In the genomic region with DNA sequence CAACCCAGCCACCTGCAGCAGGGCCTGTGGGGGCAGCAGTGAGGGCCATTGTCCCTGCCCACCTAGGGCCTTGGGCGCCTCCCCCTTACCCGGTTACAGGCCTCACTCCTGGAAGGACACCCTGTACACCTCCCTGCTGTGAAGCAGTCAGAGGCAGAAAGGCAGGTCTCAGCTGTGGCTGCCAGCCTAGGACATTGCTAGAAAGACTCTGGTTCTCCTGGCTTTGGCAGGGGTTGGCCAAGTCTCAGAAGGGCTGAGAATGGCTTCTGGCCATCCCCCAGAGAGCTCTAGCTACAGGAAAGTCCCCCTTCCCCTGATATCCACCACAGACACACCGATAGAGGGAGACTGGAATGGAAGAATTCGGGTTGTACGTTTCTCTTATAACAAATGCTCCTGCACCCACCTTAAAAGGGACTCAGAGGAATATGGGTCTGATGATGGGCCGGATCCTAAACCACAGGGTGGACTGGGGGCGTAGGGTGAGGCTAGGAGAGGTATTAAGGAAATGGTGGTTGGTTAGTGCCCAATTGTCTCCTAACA, we compare ENCODE assay signal across 9 cellular contexts. TPM values are rescaled to one million over a fixed set of nuclear protein-coding genes. Genes with fewer than 3 reads are reported as not detected.
A peak's percentile ranks its signal among the peaks of the same experiment; 100 is the strongest.
DNase-seq lines count a peak whose midpoint lies in the region; ATAC-seq and TF ChIP-seq lines count a peak whose summit lies in the region.
"Had no signal": no experiment of that assay in that cellular context is flagged by ENCODE, and none has a peak within 500 bp of the region (broad histone marks: within the 10 kb centered on the region; RNA-seq: fewer than 3 reads in every experiment).

No MANE protein-coding gene starts in this region.

- H3K27me3 Mint-ChIP-seq in activated T-cell treated with anti-CD3 and anti-CD28 coated beads, Interleukin-2, amount 50 U/mL, for 24 hours: no peaks in the 10 kb centered on the region
- no peaks in the 10 kb centered on the region for H3K27me3 Mint-ChIP-seq in stimulated activated naive B cell treated with anti-CD40 and anti-IgM and Interleukin-4, amounts not matched to agents 10 μg/mL and 1 μg/mL and 100 μg/mL, for 72 hours
- H3K27me3 Mint-ChIP-seq: naive B cell had no signal

- TF ChIP-seq POLR2A in heart left ventricle (IDR thresholded peaks at IDR 0.05): no peak

- H3K27ac ChIP-seq in heart left ventricle: peak overlapping the region in 11 of 12 donors; percentile 89 to 99 (median 96)

- intact Hi-C loops in heart left ventricle (cut with DNase I): loop anchor here in 3 of 10 donors (2.0 to 5.0 kb wide), 2 partner anchors 80 to 81 kb away; a partner anchor contains a TSS

- peaks cover 8 to 81% (median 64%) of the 10 kb centered on the region in 12 donors for H3K4me1 ChIP-seq in heart left ventricle

- no peaks in the 10 kb centered on the region for H3K27me3 ChIP-seq in heart left ventricle

- peak overlapping the region; percentile 49 for H3K4me3 Mint-ChIP-seq in activated T-cell treated with anti-CD3 and anti-CD28 coated beads, Interleukin-2, amount 50 U/mL, for 24 hours
- H3K4me3 Mint-ChIP-seq in stimulated activated naive B cell treated with anti-CD40 and anti-IgM and Interleukin-4, amounts not matched to agents 10 μg/mL and 1 μg/mL and 100 μg/mL, for 72 hours: peak overlapping the region; percentile 24 to 70

- H3K4me3 ChIP-seq in heart left ventricle: peak overlapping the region in 2 of 12 donors; percentile 5 to 9

- peaks cover 0 to 16% (median 9%) of the 10 kb centered on the region in 9 donors for H3K36me3 ChIP-seq in heart left ventricle

- 53 to 68% (median 67%) methylated on average over 5 to 7 of the region's 7 CpGs for WGBS in heart left ventricle, 4 donors

- no peaks in the 10 kb centered on the region for H3K9me3 ChIP-seq in heart left ventricle

- H3K4me1 Mint-ChIP-seq in activated T-cell treated with anti-CD3 and anti-CD28 coated beads, Interleukin-2, amount 50 U/mL, for 24 hours (ENCODE audit: low read depth): peaks cover 64% of the 10 kb centered on the region
- peaks cover 54 to 64% of the 10 kb centered on the region in 2 donors for H3K4me1 Mint-ChIP-seq in stimulated activated naive B cell treated with anti-CD40 and anti-IgM and Interleukin-4, amounts not matched to agents 10 μg/mL and 1 μg/mL and 100 μg/mL, for 72 hours

- H3K36me3 Mint-ChIP-seq in activated T-cell treated with anti-CD3 and anti-CD28 coated beads, Interleukin-2, amount 50 U/mL, for 24 hours (ENCODE audit: low read depth): peaks cover 13% of the 10 kb centered on the region
- peaks cover 7 to 35% of the 10 kb centered on the region in 2 donors for H3K36me3 Mint-ChIP-seq in stimulated activated naive B cell treated with anti-CD40 and anti-IgM and Interleukin-4, amounts not matched to agents 10 μg/mL and 1 μg/mL and 100 μg/mL, for 72 hours

- DNase-seq in DMS 273 (lab: John Stamatoyannopoulos, UW; ENCODE audit: unreplicated experiment) (peak; percentile 29), DMS 273 treated with DMSO at 0.1 percent for 48 hours (lab: John Stamatoyannopoulos, UW) (no peak), heart left ventricle (peak; percentile 53 to 88 (median 70)), NCI-H1092 treated with DMSO at 0.1 percent for 48 hours (lab: John Stamatoyannopoulos, UW) (no peak)
- peak; percentile 53 for DNase-seq in activated T-cell treated with anti-CD3 and anti-CD28 coated beads, Interleukin-2, amount 50 U/mL, for 24 hours
- DNase-seq in stimulated activated naive B cell treated with anti-CD40 and anti-IgM and Interleukin-4, amounts not matched to agents 10 μg/mL and 1 μg/mL and 100 μg/mL, for 72 hours: peak; percentile 62
- DNase-seq: naive B cell had no signal

- peak in 4 of 12 donors; percentile 15 to 26 (median 22) for TF ChIP-seq CTCF in heart left ventricle (IDR thresholded peaks at IDR 0.05)

- H3K27ac Mint-ChIP-seq in activated T-cell treated with anti-CD3 and anti-CD28 coated beads, Interleukin-2, amount 50 U/mL, for 24 hours: peak overlapping the region; percentile 89
- H3K27ac Mint-ChIP-seq in stimulated activated naive B cell treated with anti-CD40 and anti-IgM and Interleukin-4, amounts not matched to agents 10 μg/mL and 1 μg/mL and 100 μg/mL, for 72 hours: peak overlapping the region; percentile 89
- H3K27ac Mint-ChIP-seq: naive B cell had no signal

- H3K9me3 Mint-ChIP-seq in activated T-cell treated with anti-CD3 and anti-CD28 coated beads, Interleukin-2, amount 50 U/mL, for 24 hours: no peaks in the 10 kb centered on the region
- H3K9me3 Mint-ChIP-seq in stimulated activated naive B cell treated with anti-CD40 and anti-IgM and Interleukin-4, amounts not matched to agents 10 μg/mL and 1 μg/mL and 100 μg/mL, for 72 hours: no peaks in the 10 kb centered on the region
- H3K9me3 Mint-ChIP-seq: naive B cell had no signal

- ATAC-seq in heart left ventricle (peak; percentile 10 to 17 (median 14)), GM21786 (IDR thresholded peaks at IDR 0.05; ENCODE audit: unreplicated experiment) (no peak), GM21367 (IDR thresholded peaks at IDR 0.05; ENCODE audit: unreplicated experiment) (no peak)
- ATAC-seq in stimulated activated naive B cell treated with anti-CD40 and anti-IgM and Interleukin-4, amounts not matched to agents 10 μg/mL and 1 μg/mL and 100 μg/mL, for 72 hours (replicated peaks): peak in 1 of 2 donors; percentile 10

RNA-seq across cellular contexts. Expression of a gene that starts 2.4 kb away (rescaled TPM):
- total RNA-seq in heart left ventricle: 100 to 1,000 TPM in 3 of 9 donors, 10 to 100 TPM in 6; 33.6 to 134 (median 88.5) TPM
- polyA plus RNA-seq in heart left ventricle: 100 to 1,000 TPM in 1 of 2 donors, 10 to 100 TPM in 1; 75.5 to 166 TPM

RNA-seq across cellular contexts. Expression of a gene that starts 33.8 kb away (rescaled TPM):
- 1 to 10 TPM in 1 of 9 donors, under 1 TPM in 7, not detected in 1; 0.07 to 2.2 (median 0.35) TPM for total RNA-seq in heart left ventricle
- under 1 TPM; 0.06 to 0.11 TPM for polyA plus RNA-seq in heart left ventricle

Comparison
In these comparisons a context has a peak if more than half of its experiments do, and no peak if none do; other contexts are left out.
1. DNase-seq: peak in DMS 273 (single experiment), activated T-cell treated with anti-CD3 and anti-CD28 coated beads, Interleukin-2, amount 50 U/mL, for 24 hours (single experiment), heart left ventricle (5 of 5) and stimulated activated naive B cell treated with anti-CD40 and anti-IgM and Interleukin-4, amounts not matched to agents 10 μg/mL and 1 μg/mL and 100 μg/mL, for 72 hours (single experiment); none in DMS 273 treated with DMSO at 0.1 percent for 48 hours (single experiment) and NCI-H1092 treated with DMSO at 0.1 percent for 48 hours (single experiment).
2. ATAC-seq: peak in heart left ventricle (4 of 4); none in GM21786 (single experiment) and GM21367 (single experiment).